In genomic region chr1:234217316-234217840, GRCh38 we compare ENCODE assay signal across 28 cellular contexts.
DNase-seq lines count a peak whose midpoint lies in the region; ATAC-seq, FAIRE-seq and TF ChIP-seq lines count a peak whose summit lies in the region.
"Had no signal": no experiment of that assay in that cellular context is flagged by ENCODE, and none has a peak within 500 bp of the region (broad histone marks: within the 10 kb centered on the region; RNA-seq: fewer than 3 reads in every experiment).

No MANE protein-coding gene starts in this region.

- no peaks in the 10 kb centered on the region for H3K4me1 ChIP-seq in osteoblast (ENCODE audit: insufficient read depth, low read length)

- no peak overlapping the region for H3K27ac ChIP-seq in osteoblast (ENCODE audit: low read depth, low read length)
- H3K27ac ChIP-seq: 22Rv1, GM23248, RWPE1, skin epidermis, upper lobe of right lung had no signal

- no peak for TF ChIP-seq POLR2A in H54 (IDR thresholded peaks at IDR 0.05; ENCODE audit: low read depth, low read length)

- peaks cover 3% of the 10 kb centered on the region for H3K36me3 Mint-ChIP-seq in activated CD4-positive, alpha-beta T cell treated with anti-CD3 and anti-CD28 coated beads, Interleukin-2, amount 10 ng/mL, durations not matched to agents 24 days and 14 days (ENCODE audit: low read depth)
- no peaks in the 10 kb centered on the region for H3K36me3 Mint-ChIP-seq in activated naive CD8-positive, alpha-beta T cell treated with anti-CD3 and anti-CD28 coated beads, Interleukin-2, amount 50 U/mL, for 24 hours (ENCODE audit: low read depth)
- H3K36me3 Mint-ChIP-seq: activated naive CD8-positive, alpha-beta T cell; immature natural killer cell; mesothelial cell of epicardium had no signal

- no peaks in the 10 kb centered on the region for H3K9me3 ChIP-seq in osteoblast (ENCODE audit: low read depth, low read length)
- H3K9me3 ChIP-seq: upper lobe of right lung had no signal

- H3K27ac Mint-ChIP-seq in activated CD4-positive, alpha-beta T cell treated with anti-CD3 and anti-CD28 coated beads, Interleukin-2, amount 10 ng/mL, durations not matched to agents 24 days and 14 days: peak overlapping the region; percentile 54
- H3K27ac Mint-ChIP-seq in activated naive CD8-positive, alpha-beta T cell treated with anti-CD3 and anti-CD28 coated beads, Interleukin-2, amount 50 U/mL, for 24 hours: peak overlapping the region; percentile 65
- H3K27ac Mint-ChIP-seq: activated naive CD8-positive, alpha-beta T cell; CD14-positive monocyte; immature natural killer cell; mesothelial cell of epicardium had no signal

- no peaks in the 10 kb centered on the region for H4K20me1 ChIP-seq in osteoblast (ENCODE audit: insufficient read depth, low read length)

- H3K4me3 ChIP-seq in osteoblast (ENCODE audit: insufficient read depth, low read length): no peak overlapping the region
- H3K4me3 ChIP-seq: GM23248, skin epidermis, upper lobe of right lung had no signal

- H3K27me3 Mint-ChIP-seq in activated CD4-positive, alpha-beta T cell treated with anti-CD3 and anti-CD28 coated beads, Interleukin-2, amount 10 ng/mL, durations not matched to agents 24 days and 14 days: peaks cover 14% of the 10 kb centered on the region
- H3K27me3 Mint-ChIP-seq in activated naive CD8-positive, alpha-beta T cell treated with anti-CD3 and anti-CD28 coated beads, Interleukin-2, amount 50 U/mL, for 24 hours: peaks cover 10% of the 10 kb centered on the region

- intact Hi-C loops in activated CD4-positive, alpha-beta T cell treated with anti-CD3 and anti-CD28 coated beads, Interleukin-2, amount 10 ng/mL, durations not matched to agents 24 days and 14 days (cut with micrococcal nuclease): loop anchor here (10.0 kb wide), 1 partner anchor 187 kb away; no protein-coding TSS in a partner anchor

- no peak overlapping the region for H3K4me2 ChIP-seq in osteoblast (ENCODE audit: insufficient read depth, low read length)

- no peak for TF ChIP-seq CTCF in osteoblast (IDR thresholded peaks at IDR 0.05; ENCODE audit: extremely low read depth, low read depth, low read length)

- H3K36me3 ChIP-seq in osteoblast (ENCODE audit: insufficient read depth, low read length): no peaks in the 10 kb centered on the region
- H3K36me3 ChIP-seq: upper lobe of right lung had no signal

- H2AFZ ChIP-seq in osteoblast (ENCODE audit: low read length): no peak overlapping the region
- H2AFZ ChIP-seq: GM23248 had no signal

- peaks cover 26% of the 10 kb centered on the region for H3K27me3 ChIP-seq in osteoblast (ENCODE audit: insufficient read depth, low read length)

- no peak for FAIRE-seq in H54 (lab: Jason Lieb, UNC)
- FAIRE-seq: endothelial cell of umbilical vein had no signal

- H3K4me3 Mint-ChIP-seq in activated CD4-positive, alpha-beta T cell treated with anti-CD3 and anti-CD28 coated beads, Interleukin-2, amount 10 ng/mL, durations not matched to agents 24 days and 14 days: peak overlapping the region; percentile 61
- H3K4me3 Mint-ChIP-seq in activated naive CD8-positive, alpha-beta T cell treated with anti-CD3 and anti-CD28 coated beads, Interleukin-2, amount 50 U/mL, for 24 hours: peak overlapping the region; percentile 12
- H3K4me3 Mint-ChIP-seq: activated naive CD8-positive, alpha-beta T cell; immature natural killer cell; mesothelial cell of epicardium had no signal

- H3K4me1 Mint-ChIP-seq in activated CD4-positive, alpha-beta T cell treated with anti-CD3 and anti-CD28 coated beads, Interleukin-2, amount 10 ng/mL, durations not matched to agents 24 days and 14 days: peaks cover 35% of the 10 kb centered on the region
- H3K4me1 Mint-ChIP-seq in activated naive CD8-positive, alpha-beta T cell treated with anti-CD3 and anti-CD28 coated beads, Interleukin-2, amount 50 U/mL, for 24 hours: peaks cover 39% of the 10 kb centered on the region

- no peak for DNase-seq in activated CD4-positive, alpha-beta T cell treated with anti-CD3 and anti-CD28 coated beads, Interleukin-2, amount 10 ng/mL, durations not matched to agents 24 days and 14 days
- no peak for DNase-seq in activated CD4-positive, alpha-beta T cell treated with anti-CD3 and anti-CD28 coated beads for 4 hours
- DNase-seq in OCI-M1 (lab: John Stamatoyannopoulos, UW) (peak; percentile 60), osteoblast (ENCODE audit: insufficient read length, low spot score, missing footprints) (peak; percentile 59), NCI-H2227 (lab: John Stamatoyannopoulos, UW; ENCODE audit: unreplicated experiment) (no peak), H54 (ENCODE audit: insufficient read length, low spot score) (no peak), left lobe of liver (ENCODE audit: low spot score) (no peak)
- no peak for DNase-seq in activated naive CD8-positive, alpha-beta T cell treated with anti-CD3 and anti-CD28 coated beads, Interleukin-2, amount 50 U/mL, for 24 hours
- DNase-seq: activated CD8-positive, alpha-beta memory T cell treated with anti-CD3 and anti-CD28 coated beads, Interleukin-2, amount 50 U/mL, for 4 hours; GM23248; hypothalamus; immature natural killer cell; KG1; left ventricle myocardium superior; naive thymus-derived CD4-positive, alpha-beta T cell; NCI-H1436; NCI-H2107; NCI-H446; NCI-H774; upper lobe of right lung had no signal

- H3K9me3 Mint-ChIP-seq in activated CD4-positive, alpha-beta T cell treated with anti-CD3 and anti-CD28 coated beads, Interleukin-2, amount 10 ng/mL, durations not matched to agents 24 days and 14 days: no peaks in the 10 kb centered on the region
- no peaks in the 10 kb centered on the region for H3K9me3 Mint-ChIP-seq in activated naive CD8-positive, alpha-beta T cell treated with anti-CD3 and anti-CD28 coated beads, Interleukin-2, amount 50 U/mL, for 24 hours
- H3K9me3 Mint-ChIP-seq: activated T-helper 2 cell treated with anti-CD3 and anti-CD28 coated beads, Interferon-gamma antibody, Interleukin-2, Interleukin-4, amounts not matched to agents 10 μg/mL and 5 μg/mL and 100 μg/mL, durations not matched to agents 14 hours and 24 hours and 36 hours; CD14-positive monocyte; immature natural killer cell; mesothelial cell of epicardium; naive thymus-derived CD4-positive, alpha-beta T cell had no signal

- peak; percentile 4 for ATAC-seq in activated naive CD8-positive, alpha-beta T cell treated with anti-CD3 and anti-CD28 coated beads, Interleukin-2, amount 50 U/mL, for 24 hours
- no peak for ATAC-seq in left lobe of liver
- ATAC-seq: left ventricle myocardium superior; naive thymus-derived CD4-positive, alpha-beta T cell; upper lobe of right lung had no signal

- H3K79me2 ChIP-seq in osteoblast (ENCODE audit: insufficient read depth, low read length): no peaks in the 10 kb centered on the region

Comparison
In these comparisons a context has a peak if more than half of its experiments do, and no peak if none do; other contexts are left out.
1. DNase-seq: peak in OCI-M1 (single experiment) and osteoblast (single experiment); none in activated CD4-positive, alpha-beta T cell treated with anti-CD3 and anti-CD28 coated beads, Interleukin-2, amount 10 ng/mL, durations not matched to agents 24 days and 14 days (single experiment), activated CD4-positive, alpha-beta T cell treated with anti-CD3 and anti-CD28 coated beads for 4 hours (0 of 2), activated naive CD8-positive, alpha-beta T cell treated with anti-CD3 and anti-CD28 coated beads, Interleukin-2, amount 50 U/mL, for 24 hours (single experiment), NCI-H2227 (single experiment), H54 (single experiment) and left lobe of liver (single experiment).